Comparison of ENCODE assay signal across 10 cellular contexts in the genomic region with DNA sequence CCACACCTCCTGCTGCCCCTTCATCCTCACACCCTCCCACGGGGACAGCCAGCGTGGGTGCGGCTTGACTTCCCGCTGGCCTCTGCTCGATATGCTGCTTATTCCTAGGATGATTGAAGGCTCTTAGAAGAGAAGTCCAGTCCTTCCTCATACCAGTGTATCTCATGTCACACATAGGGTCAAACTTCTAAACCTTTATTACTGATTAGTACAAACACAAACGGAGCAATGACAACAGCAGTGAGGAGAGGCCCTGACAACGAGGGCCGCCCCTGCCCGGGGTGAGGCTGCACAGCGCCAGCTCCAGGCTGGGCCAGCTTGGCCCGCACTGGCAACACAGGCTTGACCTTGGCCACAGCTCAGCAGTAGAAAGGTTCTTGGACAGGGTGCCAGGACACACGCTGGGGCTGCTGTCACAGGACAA. TPM values are rescaled to one million over a fixed set of nuclear protein-coding genes. Genes with fewer than 3 reads are reported as not detected.
DNase-seq lines count a peak whose midpoint lies in the region; ATAC-seq, FAIRE-seq and TF ChIP-seq lines count a peak whose summit lies in the region.
"Had no signal": no experiment of that assay in that cellular context is flagged by ENCODE, and none has a peak within 500 bp of the region (broad histone marks: within the 10 kb centered on the region; RNA-seq: fewer than 3 reads in every experiment).

No MANE protein-coding gene starts in this region.

- peaks cover 26% of the 10 kb centered on the region for H3K4me1 ChIP-seq in HepG2 (ENCODE audit: insufficient read depth, low read length)
- peaks cover 43 to 59% (median 52%) of the 10 kb centered on the region in 4 donors for H3K4me1 ChIP-seq in stomach

- no peak for FAIRE-seq in HepG2 (lab: Jason Lieb, UNC)

- no peak for DNase-seq in activated CD4-positive, alpha-beta T cell treated with anti-CD3 and anti-CD28 coated beads, Interleukin-2, amount 10 ng/mL, durations not matched to agents 7 days and 5 days
- no peak for DNase-seq in activated CD4-positive, alpha-beta T cell treated with anti-CD3 and anti-CD28 coated beads for 48 hours
- peak in 29 of 56 donors; percentile 10 to 71 (median 41) for DNase-seq in amygdala (lab: John Stamatoyannopoulos, UW)
- no peak for DNase-seq in HepG2 (ENCODE audit: low spot score)
- peak; percentile 83 for DNase-seq in stomach
- DNase-seq in ecto neural progenitor cell (ENCODE audit: low spot score) = no peak
- no peak for DNase-seq in DMS153 treated with DMSO at 0.1 percent for 48 hours (lab: John Stamatoyannopoulos, UW; ENCODE audit: unreplicated experiment)
- no peak for DNase-seq in stimulated activated CD4-positive, alpha-beta T cell treated with anti-CD3 and anti-CD28 coated beads, Interleukin-4, amount 100 ng/mL, for 24 hours
- DNase-seq: central memory CD4-positive, alpha-beta T cell had no signal

- in situ Hi-C loops in HepG2 (cut with HindIII; ENCODE audit: extremely low pct_ligation_motif_present, low pct_unique_long_range_greater_than_20kb) = no loop called here

- no peak for ATAC-seq in HepG2
- ATAC-seq: activated CD4-positive, CD25-positive, alpha-beta regulatory T cell treated with anti-CD3 and anti-CD28 coated beads, Interleukin-2, amount 50 U/mL, for 24 hours had no signal

- H3K27ac ChIP-seq in HepG2 (ENCODE audit: extremely low read length, insufficient read depth, low read length) (no peak overlapping the region), stomach (peak overlapping the region; percentile 64 to 98 (median 93))

- peak overlapping the region; percentile 97 for H3K27ac Mint-ChIP-seq in activated CD4-positive, alpha-beta T cell treated with anti-CD3 and anti-CD28 coated beads, Interleukin-2, amount 10 ng/mL, durations not matched to agents 7 days and 5 days

- POLR2A ChIA-PET in activated CD4-positive, alpha-beta T cell treated with anti-CD3 and anti-CD28 coated beads, Interleukin-2, amount 10 ng/mL, durations not matched to agents 7 days and 5 days (lab: Charles Lee) = no interaction called here
- POLR2A ChIA-PET in HepG2 (lab: Yijun Ruan, JAX) = interaction anchor here (0.6 kb wide), 1 partner anchor 19 kb away, joined by 3 read pairs; no protein-coding TSS in a partner anchor

- no peaks in the 10 kb centered on the region for H3K27me3 Mint-ChIP-seq in activated CD4-positive, alpha-beta T cell treated with anti-CD3 and anti-CD28 coated beads, Interleukin-2, amount 10 ng/mL, durations not matched to agents 7 days and 5 days

- no peaks in the 10 kb centered on the region for H4K20me1 ChIP-seq in HepG2 (ENCODE audit: insufficient read depth, low read length)

- CTCF ChIA-PET in activated CD4-positive, alpha-beta T cell treated with anti-CD3 and anti-CD28 coated beads, Interleukin-2, amount 10 ng/mL, durations not matched to agents 7 days and 5 days (lab: Charles Lee) = interaction anchor here (0.9 to 3.6 kb wide), 5 partner anchors 9 to 88 kb away, joined by 3 to 13 read pairs (median 3); no protein-coding TSS in a partner anchor
- CTCF ChIA-PET in HepG2 (lab: Yijun Ruan, JAX; ENCODE audit: low intra/inter-chr PET ratio, low total read pairs) = no interaction called here

- TF ChIP-seq POLR2A in HepG2 (IDR thresholded peaks at IDR 0.05; ENCODE audit: insufficient read depth in 1 of 2, low read depth in 2 of 2, low read length in 2 of 2) (no peak; a peak in 1 of 4 replicates), stomach (IDR thresholded peaks at IDR 0.05) (no peak)

- no peak overlapping the region for H3K4me2 ChIP-seq in HepG2 (ENCODE audit: low read depth, low read length)

- no peaks in the 10 kb centered on the region for H3K9me3 Mint-ChIP-seq in activated CD4-positive, alpha-beta T cell treated with anti-CD3 and anti-CD28 coated beads, Interleukin-2, amount 10 ng/mL, durations not matched to agents 7 days and 5 days

- peaks cover 30% of the 10 kb centered on the region for H3K36me3 Mint-ChIP-seq in activated CD4-positive, alpha-beta T cell treated with anti-CD3 and anti-CD28 coated beads, Interleukin-2, amount 10 ng/mL, durations not matched to agents 7 days and 5 days (ENCODE audit: low read depth)

- H2AFZ ChIP-seq in HepG2 (ENCODE audit: low read length) = no peak overlapping the region

- 91% methylated on average over 11 of the region's 12 CpGs for WGBS in HepG2 (ENCODE audit: low lambda C conversion rate)
- WGBS in stomach, 5 donors = 28 to 51% (median 41%) methylated on average over 11 to 12 of the region's 12 CpGs

- H3K4me3 ChIP-seq in HepG2 (replicated peaks in 1 of 3; ENCODE audit: insufficient read depth in 1 of 3, low read depth in 2 of 3, low read length in 3 of 3) (no peak overlapping the region), stomach (peak overlapping the region in 1 of 4 donors; percentile 95)

- TF ChIP-seq RAD21 in HepG2 (CRISPR knock-in tag; IDR thresholded peaks at IDR 0.05) = no peak

- TF ChIP-seq CTCF in HepG2 (CRISPR knock-in tag; IDR thresholded peaks at IDR 0.05) = no peak
- TF ChIP-seq CTCF in stomach (IDR thresholded peaks at IDR 0.05) = no peak

- no TSS peak for BruUV-seq in HepG2 (replicated peaks; lab: Mats Ljungman, UMichigan)

- intact Hi-C loops in HepG2 (cut with micrococcal nuclease; ENCODE audit: unreplicated experiment) = loop anchor here (5.0 kb wide), 1 partner anchor 37 kb away; the partner anchor contains the start of gene NGRN
- intact Hi-C loops in stomach (cut with DNase I; ENCODE audit: low total_unique reads) = no loop called here

- H3K9me3 ChIP-seq in HepG2 (ENCODE audit: low read length) (no peaks in the 10 kb centered on the region), stomach (no peaks in the 10 kb centered on the region)

- H3K27me3 ChIP-seq in HepG2 (ENCODE audit: control insufficient read depth in 1 of 2, insufficient read depth in 2 of 2, low read length in 2 of 2) (no peaks in the 10 kb centered on the region; a peak in 1 of 5 replicates), stomach (no peaks in the 10 kb centered on the region)

- H3K4me3 Mint-ChIP-seq in activated CD4-positive, alpha-beta T cell treated with anti-CD3 and anti-CD28 coated beads, Interleukin-2, amount 10 ng/mL, durations not matched to agents 7 days and 5 days = peak overlapping the region; percentile 98

- no peak for TF ChIP-seq EP300 in HepG2 (IDR thresholded peaks at IDR 0.05; ENCODE audit: low read depth in 2 of 2, low read length in 2 of 2)
- no peak for TF ChIP-seq EP300 in HepG2 (CRISPR knock-in tag; IDR thresholded peaks at IDR 0.05; ENCODE audit: borderline replicate concordance)
- TF ChIP-seq EP300 in stomach (IDR thresholded peaks at IDR 0.05) = no peak

- H3K9ac ChIP-seq in HepG2 (ENCODE audit: insufficient read depth, low read depth, low read length) = no peak overlapping the region

- peaks cover 13 to 47% of the 10 kb centered on the region in 2 experiments for H3K36me3 ChIP-seq in HepG2 (replicated peaks in 1 of 2; ENCODE audit: control insufficient read depth in 1 of 2, insufficient read depth in 2 of 2, low read length in 2 of 2)
- peaks cover 37 to 66% (median 61%) of the 10 kb centered on the region in 4 donors for H3K36me3 ChIP-seq in stomach

- H3K4me1 Mint-ChIP-seq in activated CD4-positive, alpha-beta T cell treated with anti-CD3 and anti-CD28 coated beads, Interleukin-2, amount 10 ng/mL, durations not matched to agents 7 days and 5 days = peaks cover 51% of the 10 kb centered on the region

- H3K79me2 ChIP-seq in HepG2 (ENCODE audit: insufficient read depth, low read length) = peaks cover 8% of the 10 kb centered on the region

RNA-seq across cellular contexts. Expression of gene CIB1, which starts 3.7 kb away (rescaled TPM):
- total RNA-seq in activated CD4-positive, alpha-beta T cell treated with anti-CD3 and anti-CD28 coated beads, Interleukin-2, amount 10 ng/mL, durations not matched to agents 7 days and 5 days = 10 to 100 TPM; 75.4 to 83.5 TPM
- total RNA-seq in HepG2 (2016; rRNA removed; fragmentation: Illumina TruSeq; extraction: Trizol) = 38.7 and 52.4 TPM in 2 replicates
- 18.8 and 20.6 TPM in 2 replicates for total RNA-seq in HepG2 (2016; cell fraction: cytosol; rRNA removed; fragmentation: Illumina TruSeq; extraction: Trizol; ENCODE audit: low read depth)
- total RNA-seq in HepG2 (2016; cell fraction: insoluble cytoplasmic fraction; rRNA removed; fragmentation: Illumina TruSeq; extraction: Trizol) = 43.1 and 52.3 TPM in 2 replicates
- total RNA-seq in HepG2 (2016; cell fraction: membrane; rRNA removed; fragmentation: Illumina TruSeq; extraction: Trizol) = 30.4 and 35.8 TPM in 2 replicates
- total RNA-seq in HepG2 (2016; cell fraction: nucleus; rRNA removed; fragmentation: Illumina TruSeq; extraction: Trizol) = 22.1 and 24.2 TPM in 2 replicates
- 72.7 and 73.6 TPM in 2 replicates for polyA plus RNA-seq in HepG2 (2011; rRNA removed)
- 50.7 and 83.9 TPM in 2 replicates for polyA plus RNA-seq in HepG2 (2011; cell fraction: cytosol; rRNA removed)
- 47.6 and 49.0 TPM in 2 replicates for polyA plus RNA-seq in HepG2 (2011; cell fraction: nucleus; rRNA removed)
- 22.9 and 33.8 TPM in 2 replicates for polyA plus RNA-seq in HepG2 (2012)
- 38.0 and 44.9 TPM in 2 replicates for polyA plus RNA-seq in HepG2 (2016; cell fraction: cytosol; fragmentation: Illumina TruSeq; extraction: Trizol; ENCODE audit: low read depth)
- polyA plus RNA-seq in HepG2 (2016; cell fraction: insoluble cytoplasmic fraction; fragmentation: Illumina TruSeq; extraction: Trizol; ENCODE audit: low read depth) = 88.2 and 89.6 TPM in 2 replicates
- 44.3 and 53.1 TPM in 2 replicates for polyA plus RNA-seq in HepG2 (2016; cell fraction: membrane; fragmentation: Illumina TruSeq; extraction: Trizol; ENCODE audit: low read depth)
- polyA plus RNA-seq in HepG2 (2016; cell fraction: nucleus; fragmentation: Illumina TruSeq; extraction: Trizol; ENCODE audit: insufficient read depth, low read depth) = 71.0 and 73.3 TPM in 2 replicates
- polyA minus RNA-seq in HepG2 (2011; rRNA and poly(A)+ RNA removed; ENCODE audit: low replicate concordance) = 45.8 and 91.0 TPM in 2 replicates
- polyA minus RNA-seq in HepG2 (2011; cell fraction: cytosol; rRNA and poly(A)+ RNA removed) = 10.3 and 12.9 TPM in 2 replicates
- polyA minus RNA-seq in HepG2 (2011; cell fraction: nucleus; rRNA and poly(A)+ RNA removed) = 5.7 TPM in 2 replicates
- 100 to 1,000 TPM in 1 of 5 donors, 10 to 100 TPM in 4; 27.4 to 166 (median 36.6) TPM for total RNA-seq in stomach
- 100 to 1,000 TPM; 128 to 206 (median 158) TPM for polyA plus RNA-seq in stomach

RNA-seq across cellular contexts. Expression of gene GDPGP1, which starts 3.9 kb away (rescaled TPM):
- total RNA-seq in activated CD4-positive, alpha-beta T cell treated with anti-CD3 and anti-CD28 coated beads, Interleukin-2, amount 10 ng/mL, durations not matched to agents 7 days and 5 days = 1 to 10 TPM; 9.8 to 10.0 TPM
- total RNA-seq in HepG2 (2016; rRNA removed; fragmentation: Illumina TruSeq; extraction: Trizol) (4.3 and 5.0 TPM in 2 replicates), stomach (10 to 100 TPM in 1 of 5 donors, 1 to 10 TPM in 2, under 1 TPM in 1, not detected in 1; under 0.01 to 26.6 (median 5.9) TPM)
- total RNA-seq in HepG2 (2016; cell fraction: cytosol; rRNA removed; fragmentation: Illumina TruSeq; extraction: Trizol; ENCODE audit: low read depth) = 1.2 TPM in 2 replicates
- total RNA-seq in HepG2 (2016; cell fraction: insoluble cytoplasmic fraction; rRNA removed; fragmentation: Illumina TruSeq; extraction: Trizol) = 5.0 and 6.6 TPM in 2 replicates
- 2.4 and 2.8 TPM in 2 replicates for total RNA-seq in HepG2 (2016; cell fraction: membrane; rRNA removed; fragmentation: Illumina TruSeq; extraction: Trizol)
- 4.7 and 4.8 TPM in 2 replicates for total RNA-seq in HepG2 (2016; cell fraction: nucleus; rRNA removed; fragmentation: Illumina TruSeq; extraction: Trizol)
- polyA plus RNA-seq in HepG2 (2011; rRNA removed) (1.5 and 2.2 TPM in 2 replicates), stomach (1 to 10 TPM in 2 of 3 donors, under 1 TPM in 1; 0.92 to 3.2 (median 2.4) TPM)
- 0.83 and 1.3 TPM in 2 replicates for polyA plus RNA-seq in HepG2 (2011; cell fraction: cytosol; rRNA removed)
- polyA plus RNA-seq in HepG2 (2011; cell fraction: nucleus; rRNA removed) = 6.5 and 7.4 TPM in 2 replicates
- polyA plus RNA-seq in HepG2 (2012) = 0.84 and 1.2 TPM in 2 replicates
- 0.17 and 0.42 TPM in 2 replicates for polyA plus RNA-seq in HepG2 (2016; cell fraction: cytosol; fragmentation: Illumina TruSeq; extraction: Trizol; ENCODE audit: low read depth)
- 2.4 and 3.1 TPM in 2 replicates for polyA plus RNA-seq in HepG2 (2016; cell fraction: insoluble cytoplasmic fraction; fragmentation: Illumina TruSeq; extraction: Trizol; ENCODE audit: low read depth)
- 0.72 and 0.86 TPM in 2 replicates for polyA plus RNA-seq in HepG2 (2016; cell fraction: membrane; fragmentation: Illumina TruSeq; extraction: Trizol; ENCODE audit: low read depth)
- 2.7 and 3.3 TPM in 2 replicates for polyA plus RNA-seq in HepG2 (2016; cell fraction: nucleus; fragmentation: Illumina TruSeq; extraction: Trizol; ENCODE audit: insufficient read depth, low read depth)
- polyA minus RNA-seq in HepG2 (2011; rRNA and poly(A)+ RNA removed; ENCODE audit: low replicate concordance) = 18.9 and 23.4 TPM in 2 replicates
- polyA minus RNA-seq in HepG2 (2011; cell fraction: cytosol; rRNA and poly(A)+ RNA removed) = 1.2 and 3.0 TPM in 2 replicates
- 12.5 and 15.4 TPM in 2 replicates for polyA minus RNA-seq in HepG2 (2011; cell fraction: nucleus; rRNA and poly(A)+ RNA removed)

RNA-seq across cellular contexts. Expression of gene TTLL13, which starts 19.3 kb away (rescaled TPM):
- under 1 TPM; 0.45 to 0.87 TPM for total RNA-seq in activated CD4-positive, alpha-beta T cell treated with anti-CD3 and anti-CD28 coated beads, Interleukin-2, amount 10 ng/mL, durations not matched to agents 7 days and 5 days
- total RNA-seq in HepG2 (2016; rRNA removed; fragmentation: Illumina TruSeq; extraction: Trizol) (0.29 TPM in 1 of 2 replicates, not detected in the other), stomach (not detected)
- total RNA-seq in HepG2 (2016; cell fraction: cytosol; rRNA removed; fragmentation: Illumina TruSeq; extraction: Trizol; ENCODE audit: low read depth) = 0.09 TPM in 1 of 2 replicates, not detected in the other
- 0.11 TPM in 1 of 2 replicates, not detected in the other for total RNA-seq in HepG2 (2016; cell fraction: insoluble cytoplasmic fraction; rRNA removed; fragmentation: Illumina TruSeq; extraction: Trizol)
- total RNA-seq in HepG2 (2016; cell fraction: membrane; rRNA removed; fragmentation: Illumina TruSeq; extraction: Trizol) = 0.21 TPM in 1 of 2 replicates, not detected in the other
- total RNA-seq in HepG2 (2016; cell fraction: nucleus; rRNA removed; fragmentation: Illumina TruSeq; extraction: Trizol) = 0.25 TPM in 1 of 2 replicates, not detected in the other
- polyA plus RNA-seq in HepG2 (2011; rRNA removed) (0.07 and 0.08 TPM in 2 replicates), stomach (under 1 TPM in 1 of 3 donors, not detected in 2; 0.10 TPM)
- polyA plus RNA-seq in HepG2 (2011; cell fraction: cytosol; rRNA removed) = 0.04 and 0.14 TPM in 2 replicates
- 0.21 and 0.51 TPM in 2 replicates for polyA plus RNA-seq in HepG2 (2011; cell fraction: nucleus; rRNA removed)
- polyA plus RNA-seq in HepG2 (2012) = not detected in 2 replicates
- not detected in 2 replicates for polyA plus RNA-seq in HepG2 (2016; cell fraction: cytosol; fragmentation: Illumina TruSeq; extraction: Trizol; ENCODE audit: low read depth)
- not detected in 2 replicates for polyA plus RNA-seq in HepG2 (2016; cell fraction: insoluble cytoplasmic fraction; fragmentation: Illumina TruSeq; extraction: Trizol; ENCODE audit: low read depth)
- polyA plus RNA-seq in HepG2 (2016; cell fraction: membrane; fragmentation: Illumina TruSeq; extraction: Trizol; ENCODE audit: low read depth) = 0.09 TPM in 1 of 2 replicates, not detected in the other
- polyA plus RNA-seq in HepG2 (2016; cell fraction: nucleus; fragmentation: Illumina TruSeq; extraction: Trizol; ENCODE audit: insufficient read depth, low read depth) = 0.28 TPM in 1 of 2 replicates, not detected in the other
- not detected in 2 replicates for polyA minus RNA-seq in HepG2 (2011; rRNA and poly(A)+ RNA removed; ENCODE audit: low replicate concordance)
- polyA minus RNA-seq in HepG2 (2011; cell fraction: cytosol; rRNA and poly(A)+ RNA removed) = not detected in 2 replicates
- polyA minus RNA-seq in HepG2 (2011; cell fraction: nucleus; rRNA and poly(A)+ RNA removed) = 0.26 TPM in 1 of 2 replicates, not detected in the other

RNA-seq across cellular contexts. Expression of gene SEMA4B, which starts 29.0 kb away (rescaled TPM):
- 10 to 100 TPM; 23.4 to 26.7 TPM for total RNA-seq in activated CD4-positive, alpha-beta T cell treated with anti-CD3 and anti-CD28 coated beads, Interleukin-2, amount 10 ng/mL, durations not matched to agents 7 days and 5 days
- total RNA-seq in HepG2 (2016; rRNA removed; fragmentation: Illumina TruSeq; extraction: Trizol) = 1.3 and 2.1 TPM in 2 replicates
- 2.8 and 3.6 TPM in 2 replicates for total RNA-seq in HepG2 (2016; cell fraction: cytosol; rRNA removed; fragmentation: Illumina TruSeq; extraction: Trizol; ENCODE audit: low read depth)
- 1.8 and 2.7 TPM in 2 replicates for total RNA-seq in HepG2 (2016; cell fraction: insoluble cytoplasmic fraction; rRNA removed; fragmentation: Illumina TruSeq; extraction: Trizol)
- total RNA-seq in HepG2 (2016; cell fraction: membrane; rRNA removed; fragmentation: Illumina TruSeq; extraction: Trizol) = 1.5 and 1.8 TPM in 2 replicates
- 4.4 and 5.3 TPM in 2 replicates for total RNA-seq in HepG2 (2016; cell fraction: nucleus; rRNA removed; fragmentation: Illumina TruSeq; extraction: Trizol)
- polyA plus RNA-seq in HepG2 (2011; rRNA removed) = 17.0 and 31.8 TPM in 2 replicates
- 11.3 and 13.8 TPM in 2 replicates for polyA plus RNA-seq in HepG2 (2011; cell fraction: cytosol; rRNA removed)
- 63.8 and 71.1 TPM in 2 replicates for polyA plus RNA-seq in HepG2 (2011; cell fraction: nucleus; rRNA removed)
- 11.2 and 22.4 TPM in 2 replicates for polyA plus RNA-seq in HepG2 (2012)
- polyA plus RNA-seq in HepG2 (2016; cell fraction: cytosol; fragmentation: Illumina TruSeq; extraction: Trizol; ENCODE audit: low read depth) = 0.40 and 0.47 TPM in 2 replicates
- 2.0 and 2.2 TPM in 2 replicates for polyA plus RNA-seq in HepG2 (2016; cell fraction: insoluble cytoplasmic fraction; fragmentation: Illumina TruSeq; extraction: Trizol; ENCODE audit: low read depth)
- polyA plus RNA-seq in HepG2 (2016; cell fraction: membrane; fragmentation: Illumina TruSeq; extraction: Trizol; ENCODE audit: low read depth) = 0.70 and 1.2 TPM in 2 replicates
- polyA plus RNA-seq in HepG2 (2016; cell fraction: nucleus; fragmentation: Illumina TruSeq; extraction: Trizol; ENCODE audit: insufficient read depth, low read depth) = 14.4 and 14.8 TPM in 2 replicates
- polyA minus RNA-seq in HepG2 (2011; rRNA and poly(A)+ RNA removed; ENCODE audit: low replicate concordance) = 42.2 and 71.8 TPM in 2 replicates
- 25.4 and 35.9 TPM in 2 replicates for polyA minus RNA-seq in HepG2 (2011; cell fraction: cytosol; rRNA and poly(A)+ RNA removed)
- polyA minus RNA-seq in HepG2 (2011; cell fraction: nucleus; rRNA and poly(A)+ RNA removed) = 35.4 and 39.4 TPM in 2 replicates
- total RNA-seq in stomach = 100 to 1,000 TPM in 1 of 5 donors, 10 to 100 TPM in 4; 37.9 to 199 (median 54.0) TPM
- 10 to 100 TPM; 11.3 to 81.4 (median 17.2) TPM for polyA plus RNA-seq in stomach

RNA-seq across cellular contexts. Expression of gene NGRN, which starts 35.4 kb away (rescaled TPM):
- total RNA-seq in activated CD4-positive, alpha-beta T cell treated with anti-CD3 and anti-CD28 coated beads, Interleukin-2, amount 10 ng/mL, durations not matched to agents 7 days and 5 days = 10 to 100 TPM; 28.5 to 30.0 TPM
- 63.7 and 77.7 TPM in 2 replicates for total RNA-seq in HepG2 (2016; rRNA removed; fragmentation: Illumina TruSeq; extraction: Trizol)
- total RNA-seq in HepG2 (2016; cell fraction: cytosol; rRNA removed; fragmentation: Illumina TruSeq; extraction: Trizol; ENCODE audit: low read depth) = 11.5 and 13.8 TPM in 2 replicates
- total RNA-seq in HepG2 (2016; cell fraction: insoluble cytoplasmic fraction; rRNA removed; fragmentation: Illumina TruSeq; extraction: Trizol) = 60.1 and 83.0 TPM in 2 replicates
- 39.4 and 40.9 TPM in 2 replicates for total RNA-seq in HepG2 (2016; cell fraction: membrane; rRNA removed; fragmentation: Illumina TruSeq; extraction: Trizol)
- total RNA-seq in HepG2 (2016; cell fraction: nucleus; rRNA removed; fragmentation: Illumina TruSeq; extraction: Trizol) = 26.7 and 28.3 TPM in 2 replicates
- polyA plus RNA-seq in HepG2 (2011; rRNA removed) = 39.8 and 44.2 TPM in 2 replicates
- 31.8 and 47.0 TPM in 2 replicates for polyA plus RNA-seq in HepG2 (2011; cell fraction: cytosol; rRNA removed)
- 12.2 and 16.6 TPM in 2 replicates for polyA plus RNA-seq in HepG2 (2011; cell fraction: nucleus; rRNA removed)
- polyA plus RNA-seq in HepG2 (2012) = 42.4 and 48.2 TPM in 2 replicates
- 13.2 and 14.3 TPM in 2 replicates for polyA plus RNA-seq in HepG2 (2016; cell fraction: cytosol; fragmentation: Illumina TruSeq; extraction: Trizol; ENCODE audit: low read depth)
- 79.7 and 93.5 TPM in 2 replicates for polyA plus RNA-seq in HepG2 (2016; cell fraction: insoluble cytoplasmic fraction; fragmentation: Illumina TruSeq; extraction: Trizol; ENCODE audit: low read depth)
- 29.5 and 31.6 TPM in 2 replicates for polyA plus RNA-seq in HepG2 (2016; cell fraction: membrane; fragmentation: Illumina TruSeq; extraction: Trizol; ENCODE audit: low read depth)
- polyA plus RNA-seq in HepG2 (2016; cell fraction: nucleus; fragmentation: Illumina TruSeq; extraction: Trizol; ENCODE audit: insufficient read depth, low read depth) = 39.0 and 42.2 TPM in 2 replicates
- polyA minus RNA-seq in HepG2 (2011; rRNA and poly(A)+ RNA removed; ENCODE audit: low replicate concordance) = 32.4 and 58.8 TPM in 2 replicates
- 15.7 and 19.1 TPM in 2 replicates for polyA minus RNA-seq in HepG2 (2011; cell fraction: cytosol; rRNA and poly(A)+ RNA removed)
- 11.7 and 13.3 TPM in 2 replicates for polyA minus RNA-seq in HepG2 (2011; cell fraction: nucleus; rRNA and poly(A)+ RNA removed)
- total RNA-seq in stomach = 10 to 100 TPM; 24.0 to 97.4 (median 61.3) TPM
- polyA plus RNA-seq in stomach = 10 to 100 TPM; 51.1 to 70.3 (median 55.3) TPM

Comparison
In these comparisons a context has a peak if more than half of its experiments do, and no peak if none do; other contexts are left out.
1. DNase-seq: peak in amygdala (29 of 56) and stomach (single experiment); none in activated CD4-positive, alpha-beta T cell treated with anti-CD3 and anti-CD28 coated beads, Interleukin-2, amount 10 ng/mL, durations not matched to agents 7 days and 5 days (single experiment), activated CD4-positive, alpha-beta T cell treated with anti-CD3 and anti-CD28 coated beads for 48 hours (single experiment), HepG2 (single experiment), ecto neural progenitor cell (single experiment), DMS153 treated with DMSO at 0.1 percent for 48 hours (single experiment) and stimulated activated CD4-positive, alpha-beta T cell treated with anti-CD3 and anti-CD28 coated beads, Interleukin-4, amount 100 ng/mL, for 24 hours (single experiment).